In the genomic region with DNA sequence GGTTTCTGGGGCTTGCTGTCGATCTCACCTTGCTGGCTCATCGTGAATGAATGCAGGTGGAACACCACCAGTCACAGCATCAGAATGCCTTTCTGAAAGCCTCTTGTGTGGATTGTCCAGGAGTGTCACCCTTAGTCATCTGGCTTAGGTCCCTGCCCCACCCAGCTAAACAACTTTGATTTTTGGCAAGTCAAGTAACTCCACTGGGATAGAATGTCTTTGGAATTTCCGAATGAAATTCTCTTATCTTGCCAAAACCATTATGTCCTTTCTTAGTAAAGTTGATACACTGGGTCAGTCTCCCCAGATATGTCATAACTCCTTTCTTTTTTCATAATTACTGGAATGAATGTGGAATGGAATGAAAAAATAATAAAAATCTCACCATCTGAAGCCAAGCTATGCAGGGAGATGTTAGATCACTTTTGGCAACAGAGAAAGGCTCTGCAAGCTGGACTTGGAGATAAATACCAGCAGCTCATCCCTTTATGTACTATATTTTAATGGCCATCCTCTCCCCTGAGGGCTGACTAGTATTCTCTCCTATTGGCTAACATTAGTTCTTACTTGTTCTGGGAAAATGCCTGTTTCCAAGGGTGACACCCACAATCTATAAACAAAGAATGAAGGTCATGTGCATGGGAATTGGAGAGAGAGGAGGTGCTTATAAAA, we compare ENCODE assay signal across 12 cellular contexts. TPM values are rescaled to one million over a fixed set of nuclear protein-coding genes. Genes with fewer than 3 reads are reported as not detected.
DNase-seq lines count a peak whose midpoint lies in the region; ATAC-seq, FAIRE-seq and TF ChIP-seq lines count a peak whose summit lies in the region.
"Had no signal": no experiment of that assay in that cellular context is flagged by ENCODE, and none has a peak within 500 bp of the region (broad histone marks: within the 10 kb centered on the region; RNA-seq: fewer than 3 reads in every experiment).

No MANE protein-coding gene starts in this region.

- 61% methylated on average over 3 of the region's 3 CpGs for WGBS in GM12878 (ENCODE audit: insufficient coverage, insufficient replicate concordance, low lambda C conversion rate, missing lambda C conversion rate)
- WGBS in right cardiac atrium = 53% methylated on average over 3 of the region's 3 CpGs

- no peak overlapping the region for H3K4me3 Mint-ChIP-seq in stimulated activated memory B cell treated with anti-CD40 and anti-IgM and Interleukin-4, amounts not matched to agents 10 μg/mL and 1 μg/mL and 100 μg/mL, for 72 hours
- H3K4me3 Mint-ChIP-seq: activated naive CD8-positive, alpha-beta T cell treated with anti-CD3 and anti-CD28 coated beads, Interleukin-2, amount 50 U/mL, for 24 hours had no signal

- H3K9me3 Mint-ChIP-seq in stimulated activated memory B cell treated with anti-CD40 and anti-IgM and Interleukin-4, amounts not matched to agents 10 μg/mL and 1 μg/mL and 100 μg/mL, for 72 hours = no peaks in the 10 kb centered on the region
- H3K9me3 Mint-ChIP-seq: activated naive CD8-positive, alpha-beta T cell treated with anti-CD3 and anti-CD28 coated beads, Interleukin-2, amount 50 U/mL, for 24 hours had no signal

- no peaks in the 10 kb centered on the region for H3K36me3 Mint-ChIP-seq in stimulated activated memory B cell treated with anti-CD40 and anti-IgM and Interleukin-4, amounts not matched to agents 10 μg/mL and 1 μg/mL and 100 μg/mL, for 72 hours

- RAD21 ChIA-PET in GM12878 (lab: Charles Lee; ENCODE audit: unreplicated experiment) = interaction anchor here (0.6 to 2.7 kb wide), 4 partner anchors 18 to 63 kb away, joined by 3 to 11 read pairs (median 5); a partner anchor contains a TSS

- H3K9me3 ChIP-seq in GM12878 (replicated peaks; ENCODE audit: control insufficient read depth, insufficient read depth, low read length) = no peaks in the 10 kb centered on the region
- H3K9me3 ChIP-seq in right cardiac atrium (ENCODE audit: control insufficient read depth, low read length) = no peaks in the 10 kb centered on the region
- no peaks in the 10 kb centered on the region for H3K9me3 ChIP-seq in Peyer's patch
- H3K9me3 ChIP-seq: transverse colon had no signal

- H3K9ac ChIP-seq in GM12878 (ENCODE audit: control insufficient read depth, insufficient read depth, low read length) = no peak overlapping the region

- SMC1A ChIA-PET in GM12878 (lab: Charles Lee; ENCODE audit: uncharacterized antibody, unreplicated experiment) = interaction anchor here (0.7 to 2.3 kb wide), 9 partner anchors 8 to 121 kb away, joined by 3 to 18 read pairs (median 4); a partner anchor contains a TSS

- CTCF ChIA-PET in GM12878 (lab: Yijun Ruan, JAX) = interaction anchor here (0.6 to 2.8 kb wide), 7 partner anchors 19 to 120 kb away, joined by 3 to 9 read pairs (median 4); no protein-coding TSS in a partner anchor

- TF ChIP-seq CTCF in HFF-Myc (IDR thresholded peaks at IDR 0.05; ENCODE audit: low read depth, low read length, missing control alignments) (no peak), GM12878 (IDR thresholded peaks at IDR 0.05 in 2 of 3, conservative IDR thresholded peaks at IDR 0.05 in 1 of 3; ENCODE audit: control insufficient read depth in 2 of 3, extremely low read depth in 1 of 3, insufficient read depth in 1 of 3, low read depth in 3 of 3, low read length in 3 of 3) (no peak), Peyer's patch (IDR thresholded peaks at IDR 0.05) (no peak)

- H3K27me3 ChIP-seq in GM12878 (replicated peaks in 1 of 2; ENCODE audit: control insufficient read depth in 2 of 2, insufficient read depth in 2 of 2, low read length in 1 of 2) (no peaks in the 10 kb centered on the region), right cardiac atrium (ENCODE audit: control insufficient read depth, insufficient read depth) (no peaks in the 10 kb centered on the region), Peyer's patch (no peaks in the 10 kb centered on the region)
- H3K27me3 ChIP-seq: transverse colon had no signal

- H3K4me2 ChIP-seq in GM12878 (ENCODE audit: control insufficient read depth, insufficient read depth) = no peak overlapping the region

- no peak for FAIRE-seq in GM12878 (lab: Jason Lieb, UNC)

- H3K4me3 ChIP-seq in HFF-Myc (replicated peaks; ENCODE audit: low read depth, low read length) = no peak overlapping the region
- H3K4me3 ChIP-seq in GM12878 = no peak overlapping the region
- no peak overlapping the region for H3K4me3 ChIP-seq in right cardiac atrium (ENCODE audit: low read length)
- no peak overlapping the region for H3K4me3 ChIP-seq in Peyer's patch
- H3K4me3 ChIP-seq: transverse colon had no signal

- no TSS peak for BruUV-seq in GM12878 (replicated peaks; lab: Mats Ljungman, UMichigan)

- no peaks in the 10 kb centered on the region for H3K79me2 ChIP-seq in GM12878 (ENCODE audit: control insufficient read depth, insufficient read depth, low read length)

- ATAC-seq in GM12878 (peak; percentile 14), right cardiac atrium (peak; percentile 84 to 91), HG03139 (IDR thresholded peaks at IDR 0.05; ENCODE audit: unreplicated experiment) (no peak), GM18505 (IDR thresholded peaks at IDR 0.05; ENCODE audit: unreplicated experiment) (no peak)
- no peak for ATAC-seq in stimulated activated memory B cell treated with anti-CD40 and anti-IgM and Interleukin-4, amounts not matched to agents 10 μg/mL and 1 μg/mL and 100 μg/mL, for 72 hours
- ATAC-seq: activated naive CD8-positive, alpha-beta T cell treated with anti-CD3 and anti-CD28 coated beads, Interleukin-2, amount 50 U/mL, for 24 hours had no signal

- POLR2A ChIA-PET in GM12878 (lab: Charles Lee) = no interaction called here

- in situ Hi-C loops in GM12878 (cut with MboI) = no loop called here

- intact Hi-C loops in GM12878 (cut with micrococcal nuclease; ENCODE audit: unreplicated experiment) (loop anchor here (1.0 kb wide), 1 partner anchor 35 kb away; a partner anchor contains a TSS), right cardiac atrium (cut with DNase I) (no loop called here)

- DNase-seq in HFF-Myc (ENCODE audit: extremely low read depth, low read depth) = peak; percentile 35
- DNase-seq in GM12878 (ENCODE audit: low read depth, low spot score) = no peak
- peak in 2 of 3 donors; percentile 44 to 69 for DNase-seq in right cardiac atrium
- DNase-seq in DMS53 (lab: John Stamatoyannopoulos, UW) = no peak
- no peak for DNase-seq in Peyer's patch
- DNase-seq: activated CD4-positive, alpha-beta T cell treated with anti-CD3 and anti-CD28 coated beads for 1 hour; activated naive CD8-positive, alpha-beta T cell treated with anti-CD3 and anti-CD28 coated beads, Interleukin-2, amount 50 U/mL, for 24 hours; NK-92 treated with Interleukin-12 subunit alpha and Interleukin-12 subunit beta, amount 100 ng/mL, for 24 hours; transverse colon had no signal

- peaks cover 25% of the 10 kb centered on the region for H3K27me3 Mint-ChIP-seq in stimulated activated memory B cell treated with anti-CD40 and anti-IgM and Interleukin-4, amounts not matched to agents 10 μg/mL and 1 μg/mL and 100 μg/mL, for 72 hours

- no peak overlapping the region for H2AFZ ChIP-seq in GM12878 (ENCODE audit: control insufficient read depth, low read depth, low read length)

- H3K4me1 ChIP-seq in GM12878 (ENCODE audit: control insufficient read depth, insufficient read depth, low read length) (no peaks in the 10 kb centered on the region), right cardiac atrium (ENCODE audit: control insufficient read depth, insufficient read depth, low read length) (no peaks in the 10 kb centered on the region), Peyer's patch (no peaks in the 10 kb centered on the region)

- peak overlapping the region; percentile 59 for H3K27ac Mint-ChIP-seq in stimulated activated memory B cell treated with anti-CD40 and anti-IgM and Interleukin-4, amounts not matched to agents 10 μg/mL and 1 μg/mL and 100 μg/mL, for 72 hours
- H3K27ac Mint-ChIP-seq: activated naive CD8-positive, alpha-beta T cell treated with anti-CD3 and anti-CD28 coated beads, Interleukin-2, amount 50 U/mL, for 24 hours had no signal

- TF ChIP-seq RAD21 in GM12878 (IDR thresholded peaks at IDR 0.05; ENCODE audit: insufficient read depth, low read depth, low read length) = no peak

- no peaks in the 10 kb centered on the region for H3K36me3 ChIP-seq in GM12878 (ENCODE audit: control insufficient read depth in 2 of 2, insufficient read depth in 2 of 2, low read length in 1 of 2)
- no peaks in the 10 kb centered on the region for H3K36me3 ChIP-seq in Peyer's patch
- H3K36me3 ChIP-seq: transverse colon had no signal

- H3K27ac ChIP-seq in GM12878 (ENCODE audit: control insufficient read depth, insufficient read depth) (no peak overlapping the region), right cardiac atrium (ENCODE audit: low read length) (peak overlapping the region; percentile 17), Peyer's patch (no peak overlapping the region)
- H3K27ac ChIP-seq: transverse colon had no signal

- no peaks in the 10 kb centered on the region for H4K20me1 ChIP-seq in GM12878 (ENCODE audit: control insufficient read depth, insufficient read depth)

- peaks cover 18% of the 10 kb centered on the region for H3K4me1 Mint-ChIP-seq in stimulated activated memory B cell treated with anti-CD40 and anti-IgM and Interleukin-4, amounts not matched to agents 10 μg/mL and 1 μg/mL and 100 μg/mL, for 72 hours
- H3K4me1 Mint-ChIP-seq: activated naive CD8-positive, alpha-beta T cell treated with anti-CD3 and anti-CD28 coated beads, Interleukin-2, amount 50 U/mL, for 24 hours had no signal

- no peak for TF ChIP-seq POLR2A in GM12878 (IDR thresholded peaks at IDR 0.05; ENCODE audit: low read depth, low read length)
- TF ChIP-seq POLR2A in Peyer's patch (IDR thresholded peaks at IDR 0.05) = no peak
- TF ChIP-seq POLR2A in GM18505 (IDR thresholded peaks at IDR 0.05; ENCODE audit: borderline replicate concordance, extremely low read depth, insufficient read depth, insufficient read length) = no peak

- TF ChIP-seq EP300 in GM12878 (IDR thresholded peaks at IDR 0.05; ENCODE audit: borderline replicate concordance in 1 of 2, control insufficient read depth in 1 of 2, low read depth in 2 of 2, low read length in 2 of 2) = no peak

RNA-seq across cellular contexts. Expression of a gene that starts 35.4 kb away (rescaled TPM):
- total RNA-seq in GM12878 (2013; cell fraction: nucleolus; rRNA removed) = 103 and 109 TPM in 2 replicates
- 4.9 and 6.4 TPM in 2 replicates for total RNA-seq in GM12878 (2014; rRNA removed)
- 4.9 and 5.4 TPM in 2 replicates for total RNA-seq in GM12878 (2014; rRNA removed; fragmentation: Illumina TruSeq; extraction: Trizol)
- total RNA-seq in GM12878 (2021) = 9.3 and 9.7 TPM in 2 replicates
- 24.6 TPM for polyA plus RNA-seq in GM12878 (2011; ENCODE audit: low read depth)
- 92.7 and 119 TPM in 2 replicates for polyA plus RNA-seq in GM12878 (2011; rRNA removed)
- polyA plus RNA-seq in GM12878 (2011; cell fraction: cytosol; rRNA removed) = 23.0 and 39.4 TPM in 2 replicates
- 26.6 and 39.5 TPM in 2 replicates for polyA plus RNA-seq in GM12878 (2011; cell fraction: nucleus; rRNA removed)
- polyA plus RNA-seq in GM12878 (2012) = 33.5 and 66.6 TPM in 2 replicates
- polyA plus RNA-seq in GM12878 (2014; fragmentation: Illumina TruSeq; extraction: Trizol) = 8.7 and 11.2 TPM in 2 replicates
- polyA plus RNA-seq in GM12878 (2014; fragmentation: Nextera tagmentation; extraction: Ambion mirVana) = 10 to 100 TPM; 14.2 to 15.6 TPM
- 9.1 and 10.0 TPM in 2 replicates for polyA plus RNA-seq in GM12878 (2014; rRNA removed)
- polyA plus RNA-seq in GM12878 (2016; fragmentation: Nextera tagmentation; extraction: Ambion mirVana) = 10 to 100 TPM; 19.0 to 21.7 TPM
- 37.0 and 57.6 TPM in 2 replicates for polyA minus RNA-seq in GM12878 (2011; rRNA and poly(A)+ RNA removed)
- 14.3 and 19.6 TPM in 2 replicates for polyA minus RNA-seq in GM12878 (2011; cell fraction: cytosol; rRNA and poly(A)+ RNA removed)
- polyA minus RNA-seq in GM12878 (2011; cell fraction: nucleus; rRNA and poly(A)+ RNA removed) = 28.3 and 35.3 TPM in 2 replicates
- total RNA-seq in right cardiac atrium = 10 to 100 TPM; 13.2 to 18.4 (median 15.7) TPM
- polyA plus RNA-seq in right cardiac atrium = 13.7 TPM
- 10 to 100 TPM; 11.4 to 29.7 (median 21.5) TPM for total RNA-seq in Peyer's patch

Comparison
In these comparisons a context has a peak if more than half of its experiments do, and no peak if none do; other contexts are left out.
1. DNase-seq: peak in HFF-Myc (single experiment) and right cardiac atrium (2 of 3); none in GM12878 (single experiment), DMS53 (single experiment) and Peyer's patch (0 of 3).
2. ATAC-seq: peak in GM12878 (single experiment) and right cardiac atrium (2 of 2); none in stimulated activated memory B cell treated with anti-CD40 and anti-IgM and Interleukin-4, amounts not matched to agents 10 μg/mL and 1 μg/mL and 100 μg/mL, for 72 hours (single experiment), HG03139 (single experiment) and GM18505 (single experiment).